Comparison of ENCODE assay signal across 1 cellular context in the genomic region with DNA sequence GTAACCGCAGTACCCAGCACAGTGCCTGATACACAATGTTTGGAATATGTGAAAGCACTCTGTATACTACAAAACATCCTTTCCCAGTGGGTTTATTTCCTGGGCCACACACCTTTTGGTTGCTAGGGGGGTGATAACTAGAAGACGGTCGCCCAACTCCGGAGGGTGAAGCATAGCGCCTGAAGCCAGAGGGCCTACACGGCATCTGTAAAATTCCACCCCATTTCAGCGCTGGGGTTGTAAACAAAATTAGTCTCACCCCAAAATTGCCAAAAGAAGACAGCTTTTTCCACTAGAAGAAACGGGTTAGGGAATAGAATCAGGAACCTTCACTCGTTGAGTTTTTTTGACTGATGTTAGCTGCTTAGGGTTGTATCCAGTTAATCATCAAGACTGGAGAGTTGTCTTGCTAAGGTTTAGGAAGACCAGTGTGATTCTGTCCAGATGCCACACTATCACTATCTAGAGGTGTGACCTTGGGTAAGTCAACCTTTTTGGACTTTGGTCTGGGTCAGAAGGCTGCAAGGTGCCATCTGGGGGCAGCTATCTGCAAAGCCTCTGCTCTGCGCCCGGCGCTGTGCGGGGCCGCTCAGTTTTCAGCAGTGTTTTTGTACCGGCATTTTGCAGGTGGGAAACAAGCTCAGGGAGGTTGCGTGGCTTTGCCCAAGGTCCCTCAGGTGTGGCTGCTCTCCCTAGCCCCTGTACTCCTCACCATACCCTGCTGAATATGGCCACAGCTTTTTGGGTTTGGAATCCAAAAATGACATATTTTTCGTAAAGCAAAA.
TF ChIP-seq lines count a peak whose summit lies in the region.

No MANE protein-coding gene starts in this region.

TF ChIP-seq in HepG2, 621 proteins besides CTCF, POLR2A, EP300 and RAD21 (continued from another document and continues in another):
- TF ChIP-seq AKAP8 (CRISPR knock-in tag; IDR thresholded peaks at IDR 0.05) (0 out of 2 replicates have a peak, but pooled peaks have one; percentile 12), MTA3 (CRISPR knock-in tag; IDR thresholded peaks at IDR 0.05) (no peak), NFKBIZ (CRISPR knock-in tag; IDR thresholded peaks at IDR 0.05) (no peak; the same call in 1 of the 2 replicates), ZNF616 (CRISPR knock-in tag; IDR thresholded peaks at IDR 0.05; ENCODE audit: low read depth) (no peak), SYNCRIP (IDR thresholded peaks at IDR 0.05; ENCODE audit: insufficient read depth, low read depth, low read length) (no peak), AGO2 (optimal IDR thresholded peaks at IDR 0.05; ENCODE audit: low read depth, low read length) (no peak), RBFOX2 (IDR thresholded peaks at IDR 0.05; ENCODE audit: low read depth, low read length) (peak; percentile 75), ZNF577 (CRISPR knock-in tag; IDR thresholded peaks at IDR 0.05; ENCODE audit: borderline replicate concordance, low read depth) (no peak), PITX1 (CRISPR knock-in tag; IDR thresholded peaks at IDR 0.05) (no peak; the same call in 1 of the 2 replicates), TEAD3 (CRISPR knock-in tag; optimal IDR thresholded peaks at IDR 0.05; ENCODE audit: borderline replicate concordance) (peak; percentile 87), SIX1 (CRISPR knock-in tag; IDR thresholded peaks at IDR 0.05; ENCODE audit: borderline replicate concordance) (no peak), ZC3H4 (CRISPR knock-in tag; IDR thresholded peaks at IDR 0.05; ENCODE audit: borderline replicate concordance) (peak; percentile 77; the same call in 1 of the 2 replicates), ZNF772 (CRISPR knock-in tag; IDR thresholded peaks at IDR 0.05) (peak; percentile 68; the same call in 1 of the 2 replicates), PHF5A (CRISPR knock-in tag; IDR thresholded peaks at IDR 0.05; ENCODE audit: low read depth, unreplicated experiment) (no peak), JUND (CRISPR knock-in tag; IDR thresholded peaks at IDR 0.05) (no peak), ZNF431 (CRISPR knock-in tag; IDR thresholded peaks at IDR 0.05; ENCODE audit: borderline replicate concordance, low read depth) (no peak), GLI4 (CRISPR knock-in tag; IDR thresholded peaks at IDR 0.05; ENCODE audit: borderline replicate concordance) (0 out of 2 replicates have a peak, but pooled peaks have one; percentile 42), ZFP82 (CRISPR knock-in tag; IDR thresholded peaks at IDR 0.05; ENCODE audit: borderline replicate concordance) (0 out of 2 replicates have a peak, but pooled peaks have one; percentile 67), CREB1 (IDR thresholded peaks at IDR 0.05) (no peak), CREB1 (CRISPR knock-in tag; IDR thresholded peaks at IDR 0.05) (no peak), SP140L (CRISPR knock-in tag; IDR thresholded peaks at IDR 0.05; ENCODE audit: borderline replicate concordance) (no peak; the same call in 1 of the 2 replicates), ZNF337 (CRISPR knock-in tag; IDR thresholded peaks at IDR 0.05; ENCODE audit: borderline replicate concordance, low read depth) (peak; percentile 83; the same call in 1 of the 2 replicates), ZNF589 (CRISPR knock-in tag; conservative IDR thresholded peaks at IDR 0.05) (no peak), ZNF333 (CRISPR knock-in tag; IDR thresholded peaks at IDR 0.05; ENCODE audit: borderline replicate concordance) (no peak), PHF8 (CRISPR knock-in tag; IDR thresholded peaks at IDR 0.05) (peak; percentile 16; the same call in 1 of the 2 replicates), KAT7 (CRISPR knock-in tag; IDR thresholded peaks at IDR 0.05; ENCODE audit: borderline replicate concordance) (no peak), HNF4G (IDR thresholded peaks at IDR 0.05; ENCODE audit: borderline replicate concordance, low read depth, low read length) (peak; percentile 97), HNF4G (CRISPR knock-in tag; IDR thresholded peaks at IDR 0.05; ENCODE audit: borderline replicate concordance, low read depth) (peak; percentile 90)
- TF ChIP-seq, protein P1, sequence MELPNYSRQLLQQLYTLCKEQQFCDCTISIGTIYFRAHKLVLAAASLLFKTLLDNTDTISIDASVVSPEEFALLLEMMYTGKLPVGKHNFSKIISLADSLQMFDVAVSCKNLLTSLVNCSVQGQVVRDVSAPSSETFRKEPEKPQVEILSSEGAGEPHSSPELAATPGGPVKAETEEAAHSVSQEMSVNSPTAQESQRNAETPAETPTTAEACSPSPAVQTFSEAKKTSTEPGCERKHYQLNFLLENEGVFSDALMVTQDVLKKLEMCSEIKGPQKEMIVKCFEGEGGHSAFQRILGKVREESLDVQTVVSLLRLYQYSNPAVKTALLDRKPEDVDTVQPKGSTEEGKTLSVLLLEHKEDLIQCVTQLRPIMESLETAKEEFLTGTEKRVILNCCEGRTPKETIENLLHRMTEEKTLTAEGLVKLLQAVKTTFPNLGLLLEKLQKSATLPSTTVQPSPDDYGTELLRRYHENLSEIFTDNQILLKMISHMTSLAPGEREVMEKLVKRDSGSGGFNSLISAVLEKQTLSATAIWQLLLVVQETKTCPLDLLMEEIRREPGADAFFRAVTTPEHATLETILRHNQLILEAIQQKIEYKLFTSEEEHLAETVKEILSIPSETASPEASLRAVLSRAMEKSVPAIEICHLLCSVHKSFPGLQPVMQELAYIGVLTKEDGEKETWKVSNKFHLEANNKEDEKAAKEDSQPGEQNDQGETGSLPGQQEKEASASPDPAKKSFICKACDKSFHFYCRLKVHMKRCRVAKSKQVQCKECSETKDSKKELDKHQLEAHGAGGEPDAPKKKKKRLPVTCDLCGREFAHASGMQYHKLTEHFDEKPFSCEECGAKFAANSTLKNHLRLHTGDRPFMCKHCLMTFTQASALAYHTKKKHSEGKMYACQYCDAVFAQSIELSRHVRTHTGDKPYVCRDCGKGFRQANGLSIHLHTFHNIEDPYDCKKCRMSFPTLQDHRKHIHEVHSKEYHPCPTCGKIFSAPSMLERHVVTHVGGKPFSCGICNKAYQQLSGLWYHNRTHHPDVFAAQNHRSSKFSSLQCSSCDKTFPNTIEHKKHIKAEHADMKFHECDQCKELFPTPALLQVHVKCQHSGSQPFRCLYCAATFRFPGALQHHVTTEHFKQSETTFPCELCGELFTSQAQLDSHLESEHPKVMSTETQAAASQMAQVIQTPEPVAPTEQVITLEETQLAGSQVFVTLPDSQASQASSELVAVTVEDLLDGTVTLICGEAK (IDR thresholded peaks at IDR 0.05), result no peak
- TF ChIP-seq, protein P1 (CRISPR knock-in tag; IDR thresholded peaks at IDR 0.05), result peak; percentile 70
- TF ChIP-seq, protein P2, sequence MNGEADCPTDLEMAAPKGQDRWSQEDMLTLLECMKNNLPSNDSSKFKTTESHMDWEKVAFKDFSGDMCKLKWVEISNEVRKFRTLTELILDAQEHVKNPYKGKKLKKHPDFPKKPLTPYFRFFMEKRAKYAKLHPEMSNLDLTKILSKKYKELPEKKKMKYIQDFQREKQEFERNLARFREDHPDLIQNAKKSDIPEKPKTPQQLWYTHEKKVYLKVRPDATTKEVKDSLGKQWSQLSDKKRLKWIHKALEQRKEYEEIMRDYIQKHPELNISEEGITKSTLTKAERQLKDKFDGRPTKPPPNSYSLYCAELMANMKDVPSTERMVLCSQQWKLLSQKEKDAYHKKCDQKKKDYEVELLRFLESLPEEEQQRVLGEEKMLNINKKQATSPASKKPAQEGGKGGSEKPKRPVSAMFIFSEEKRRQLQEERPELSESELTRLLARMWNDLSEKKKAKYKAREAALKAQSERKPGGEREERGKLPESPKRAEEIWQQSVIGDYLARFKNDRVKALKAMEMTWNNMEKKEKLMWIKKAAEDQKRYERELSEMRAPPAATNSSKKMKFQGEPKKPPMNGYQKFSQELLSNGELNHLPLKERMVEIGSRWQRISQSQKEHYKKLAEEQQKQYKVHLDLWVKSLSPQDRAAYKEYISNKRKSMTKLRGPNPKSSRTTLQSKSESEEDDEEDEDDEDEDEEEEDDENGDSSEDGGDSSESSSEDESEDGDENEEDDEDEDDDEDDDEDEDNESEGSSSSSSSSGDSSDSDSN (CRISPR knock-in tag; IDR thresholded peaks at IDR 0.05), result 0 out of 2 replicates have a peak, but pooled peaks have one; percentile 32
- TF ChIP-seq, protein P3, sequence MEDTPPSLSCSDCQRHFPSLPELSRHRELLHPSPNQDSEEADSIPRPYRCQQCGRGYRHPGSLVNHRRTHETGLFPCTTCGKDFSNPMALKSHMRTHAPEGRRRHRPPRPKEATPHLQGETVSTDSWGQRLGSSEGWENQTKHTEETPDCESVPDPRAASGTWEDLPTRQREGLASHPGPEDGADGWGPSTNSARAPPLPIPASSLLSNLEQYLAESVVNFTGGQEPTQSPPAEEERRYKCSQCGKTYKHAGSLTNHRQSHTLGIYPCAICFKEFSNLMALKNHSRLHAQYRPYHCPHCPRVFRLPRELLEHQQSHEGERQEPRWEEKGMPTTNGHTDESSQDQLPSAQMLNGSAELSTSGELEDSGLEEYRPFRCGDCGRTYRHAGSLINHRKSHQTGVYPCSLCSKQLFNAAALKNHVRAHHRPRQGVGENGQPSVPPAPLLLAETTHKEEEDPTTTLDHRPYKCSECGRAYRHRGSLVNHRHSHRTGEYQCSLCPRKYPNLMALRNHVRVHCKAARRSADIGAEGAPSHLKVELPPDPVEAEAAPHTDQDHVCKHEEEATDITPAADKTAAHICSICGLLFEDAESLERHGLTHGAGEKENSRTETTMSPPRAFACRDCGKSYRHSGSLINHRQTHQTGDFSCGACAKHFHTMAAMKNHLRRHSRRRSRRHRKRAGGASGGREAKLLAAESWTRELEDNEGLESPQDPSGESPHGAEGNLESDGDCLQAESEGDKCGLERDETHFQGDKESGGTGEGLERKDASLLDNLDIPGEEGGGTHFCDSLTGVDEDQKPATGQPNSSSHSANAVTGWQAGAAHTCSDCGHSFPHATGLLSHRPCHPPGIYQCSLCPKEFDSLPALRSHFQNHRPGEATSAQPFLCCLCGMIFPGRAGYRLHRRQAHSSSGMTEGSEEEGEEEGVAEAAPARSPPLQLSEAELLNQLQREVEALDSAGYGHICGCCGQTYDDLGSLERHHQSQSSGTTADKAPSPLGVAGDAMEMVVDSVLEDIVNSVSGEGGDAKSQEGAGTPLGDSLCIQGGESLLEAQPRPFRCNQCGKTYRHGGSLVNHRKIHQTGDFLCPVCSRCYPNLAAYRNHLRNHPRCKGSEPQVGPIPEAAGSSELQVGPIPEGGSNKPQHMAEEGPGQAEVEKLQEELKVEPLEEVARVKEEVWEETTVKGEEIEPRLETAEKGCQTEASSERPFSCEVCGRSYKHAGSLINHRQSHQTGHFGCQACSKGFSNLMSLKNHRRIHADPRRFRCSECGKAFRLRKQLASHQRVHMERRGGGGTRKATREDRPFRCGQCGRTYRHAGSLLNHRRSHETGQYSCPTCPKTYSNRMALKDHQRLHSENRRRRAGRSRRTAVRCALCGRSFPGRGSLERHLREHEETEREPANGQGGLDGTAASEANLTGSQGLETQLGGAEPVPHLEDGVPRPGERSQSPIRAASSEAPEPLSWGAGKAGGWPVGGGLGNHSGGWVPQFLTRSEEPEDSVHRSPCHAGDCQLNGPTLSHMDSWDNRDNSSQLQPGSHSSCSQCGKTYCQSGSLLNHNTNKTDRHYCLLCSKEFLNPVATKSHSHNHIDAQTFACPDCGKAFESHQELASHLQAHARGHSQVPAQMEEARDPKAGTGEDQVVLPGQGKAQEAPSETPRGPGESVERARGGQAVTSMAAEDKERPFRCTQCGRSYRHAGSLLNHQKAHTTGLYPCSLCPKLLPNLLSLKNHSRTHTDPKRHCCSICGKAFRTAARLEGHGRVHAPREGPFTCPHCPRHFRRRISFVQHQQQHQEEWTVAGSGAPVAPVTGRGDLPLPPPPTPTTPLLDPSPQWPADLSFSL (CRISPR knock-in tag; IDR thresholded peaks at IDR 0.05), result no peak
- TF ChIP-seq, protein P4, sequence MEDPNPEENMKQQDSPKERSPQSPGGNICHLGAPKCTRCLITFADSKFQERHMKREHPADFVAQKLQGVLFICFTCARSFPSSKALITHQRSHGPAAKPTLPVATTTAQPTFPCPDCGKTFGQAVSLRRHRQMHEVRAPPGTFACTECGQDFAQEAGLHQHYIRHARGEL (CRISPR knock-in tag; IDR thresholded peaks at IDR 0.05), result no peak
- TF ChIP-seq, protein P5, sequence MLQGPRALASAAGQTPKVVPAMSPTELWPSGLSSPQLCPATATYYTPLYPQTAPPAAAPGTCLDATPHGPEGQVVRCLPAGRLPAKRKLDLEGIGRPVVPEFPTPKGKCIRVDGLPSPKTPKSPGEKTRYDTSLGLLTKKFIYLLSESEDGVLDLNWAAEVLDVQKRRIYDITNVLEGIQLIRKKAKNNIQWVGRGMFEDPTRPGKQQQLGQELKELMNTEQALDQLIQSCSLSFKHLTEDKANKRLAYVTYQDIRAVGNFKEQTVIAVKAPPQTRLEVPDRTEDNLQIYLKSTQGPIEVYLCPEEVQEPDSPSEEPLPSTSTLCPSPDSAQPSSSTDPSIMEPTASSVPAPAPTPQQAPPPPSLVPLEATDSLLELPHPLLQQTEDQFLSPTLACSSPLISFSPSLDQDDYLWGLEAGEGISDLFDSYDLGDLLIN (CRISPR knock-in tag; IDR thresholded peaks at IDR 0.05; ENCODE audit: borderline replicate concordance), result no peak
- TF ChIP-seq, protein P6, sequence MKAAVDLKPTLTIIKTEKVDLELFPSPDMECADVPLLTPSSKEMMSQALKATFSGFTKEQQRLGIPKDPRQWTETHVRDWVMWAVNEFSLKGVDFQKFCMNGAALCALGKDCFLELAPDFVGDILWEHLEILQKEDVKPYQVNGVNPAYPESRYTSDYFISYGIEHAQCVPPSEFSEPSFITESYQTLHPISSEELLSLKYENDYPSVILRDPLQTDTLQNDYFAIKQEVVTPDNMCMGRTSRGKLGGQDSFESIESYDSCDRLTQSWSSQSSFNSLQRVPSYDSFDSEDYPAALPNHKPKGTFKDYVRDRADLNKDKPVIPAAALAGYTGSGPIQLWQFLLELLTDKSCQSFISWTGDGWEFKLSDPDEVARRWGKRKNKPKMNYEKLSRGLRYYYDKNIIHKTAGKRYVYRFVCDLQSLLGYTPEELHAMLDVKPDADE (CRISPR knock-in tag; IDR thresholded peaks at IDR 0.05), result no peak; the same call in 1 of the 2 replicates
